In the genomic region with DNA sequence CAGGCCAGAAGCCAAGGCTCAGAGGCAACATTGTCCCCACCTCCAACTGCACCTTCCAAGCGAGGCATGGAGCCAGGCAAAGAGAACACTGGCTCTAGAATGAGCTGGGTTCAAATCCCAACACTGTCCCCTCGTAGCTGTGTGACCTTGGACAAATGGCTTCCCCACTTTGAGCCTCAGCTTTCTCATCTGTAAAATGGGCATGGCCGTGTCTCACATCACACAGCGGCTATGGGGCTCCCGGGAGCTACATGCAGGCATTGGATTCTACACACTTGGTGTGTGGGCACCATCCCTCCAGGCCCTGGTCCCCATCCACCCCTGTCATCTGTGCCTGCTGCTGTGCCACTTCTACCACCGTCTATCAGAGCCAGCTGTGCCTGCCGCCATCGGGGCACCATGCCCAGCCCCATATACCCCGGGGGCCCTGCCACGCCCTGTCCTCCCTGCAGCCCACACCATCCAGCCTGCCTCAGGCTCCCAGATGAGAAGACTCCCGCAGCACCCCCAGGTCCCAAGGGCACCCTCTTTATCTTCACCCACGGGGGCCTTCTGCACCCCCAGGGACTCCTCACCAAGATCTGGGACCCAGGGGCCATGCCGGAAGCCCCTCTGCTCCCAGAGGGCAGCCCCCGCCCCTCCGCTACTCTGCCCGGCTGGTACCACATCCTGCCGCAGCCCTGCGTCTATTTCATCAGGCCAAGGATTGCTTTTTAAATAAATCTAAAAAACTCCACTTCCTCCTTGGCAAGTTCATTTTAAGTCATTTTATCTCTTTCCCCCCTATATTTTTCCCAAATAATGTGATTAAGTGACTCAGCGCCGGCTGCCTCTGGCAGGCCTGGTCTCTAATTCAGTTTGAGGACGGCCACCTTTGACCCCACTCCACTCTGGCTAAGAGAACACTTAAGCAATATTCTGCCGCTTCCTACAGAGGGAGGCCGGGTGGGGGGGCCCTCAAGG, we compare ENCODE assay signal across 11 cellular contexts.
A peak's percentile ranks its signal among the peaks of the same experiment; 100 is the strongest.
DNase-seq lines count a peak whose midpoint lies in the region; ATAC-seq lines count a peak whose summit lies in the region.
"Had no signal": no experiment of that assay in that cellular context is flagged by ENCODE, and none has a peak within 500 bp of the region (broad histone marks: within the 10 kb centered on the region; RNA-seq: fewer than 3 reads in every experiment).

No MANE protein-coding gene starts in this region.

- H3K4me3 Mint-ChIP-seq in naive thymus-derived CD8-positive, alpha-beta T cell = peak overlapping the region; percentile 66 to 90 (median 78)

- peaks cover 0 to 2% (median 0%) of the 10 kb centered on the region in 5 donors for H3K27me3 Mint-ChIP-seq in naive thymus-derived CD8-positive, alpha-beta T cell

- POLR2A ChIA-PET in naive thymus-derived CD8-positive, alpha-beta T cell (lab: Charles Lee) = interaction anchor here (1.0 to 1.5 kb wide), 4 partner anchors 10 to 34 kb away, joined by 3 to 7 read pairs (median 4); no protein-coding TSS in a partner anchor

- H3K27ac Mint-ChIP-seq in naive thymus-derived CD8-positive, alpha-beta T cell = peak overlapping the region; percentile 83 to 93 (median 89)

- DNase-seq in D341Med (ENCODE audit: low spot score) = peak; percentile 21
- peak; percentile 52 to 65 for DNase-seq in NOMO-1 (lab: John Stamatoyannopoulos, UW; ENCODE audit: unreplicated experiment in 2 of 2)
- DNase-seq in amniotic epithelial cell (ENCODE audit: low read depth) = peak; percentile 14
- peak; percentile 10 to 77 (median 58) for DNase-seq in naive thymus-derived CD8-positive, alpha-beta T cell
- DNase-seq in NCI-H1694 treated with DMSO at 0.1 percent for 48 hours (lab: John Stamatoyannopoulos, UW) = no peak
- DNase-seq: brain microvascular endothelial cell; NCI-H345; stimulated activated CD4-positive, alpha-beta T cell treated with anti-CD3 and anti-CD28 coated beads, Interleukin-4, amount 100 ng/mL, for 4 hours had no signal

- H3K4me1 Mint-ChIP-seq in naive thymus-derived CD8-positive, alpha-beta T cell = peaks cover 25 to 52% (median 37%) of the 10 kb centered on the region in 4 donors

- H3K36me3 Mint-ChIP-seq in naive thymus-derived CD8-positive, alpha-beta T cell = no peaks in the 10 kb centered on the region
- H3K36me3 Mint-ChIP-seq: IgD-negative memory B cell had no signal

- H3K9me3 Mint-ChIP-seq in naive thymus-derived CD8-positive, alpha-beta T cell = no peaks in the 10 kb centered on the region
- H3K9me3 Mint-ChIP-seq: IgD-negative memory B cell had no signal

- ATAC-seq in naive thymus-derived CD8-positive, alpha-beta T cell = peak; percentile 78 to 88
- no peak for ATAC-seq in GM21381 (IDR thresholded peaks at IDR 0.05; ENCODE audit: unreplicated experiment)
- ATAC-seq in HG02981 (IDR thresholded peaks at IDR 0.05; ENCODE audit: unreplicated experiment) = no peak

Comparison
In these comparisons a context has a peak if more than half of its experiments do, and no peak if none do; other contexts are left out.
1. ATAC-seq: peak in naive thymus-derived CD8-positive, alpha-beta T cell (2 of 2); none in GM21381 (single experiment) and HG02981 (single experiment).